In genomic region chr12:127304751-127305725, GRCh38 we compare ENCODE assay signal across 24 cellular contexts.
"Had no signal": no experiment of that assay in that cellular context is flagged by ENCODE, and none has a peak within 500 bp of the region (broad histone marks: within the 10 kb centered on the region; RNA-seq: fewer than 3 reads in every experiment).

No MANE protein-coding gene starts in this region.

- ATAC-seq: gastrocnemius medialis; left cardiac atrium; left lung; natural killer cell; right cardiac atrium; stimulated activated memory B cell treated with anti-CD40 and anti-IgM and Interleukin-4, amounts not matched to agents 10 μg/mL and 1 μg/mL and 100 μg/mL, for 72 hours had no signal

- H3K27ac ChIP-seq: colonic mucosa, gastrocnemius medialis, left lung, prostate gland, skin epidermis, spleen, thoracic aorta, tibial nerve, upper lobe of left lung, uterus had no signal

- H3K9me3 ChIP-seq: colonic mucosa, gastrocnemius medialis, left lung, prostate gland, spleen, thoracic aorta, upper lobe of left lung, uterus had no signal

- H3K36me3 ChIP-seq: colonic mucosa, gastrocnemius medialis, left lung, prostate gland, spleen, thoracic aorta, tibial nerve, upper lobe of left lung, uterus had no signal

- H3K4me1 Mint-ChIP-seq: neural crest cell; stimulated activated memory B cell treated with anti-CD40 and anti-IgM and Interleukin-4, amounts not matched to agents 10 μg/mL and 1 μg/mL and 100 μg/mL, for 72 hours had no signal

- FAIRE-seq: endometrium, kidney had no signal

- H3K27ac Mint-ChIP-seq: dendritic cell treated with granulocyte-macrophage colony-stimulating factor and Interleukin-4, amounts not matched to agents 40 ng/mL and 50 ng/mL, for 4 days; natural killer cell; stimulated activated memory B cell treated with anti-CD40 and anti-IgM and Interleukin-4, amounts not matched to agents 10 μg/mL and 1 μg/mL and 100 μg/mL, for 72 hours; stimulated activated naive CD8-positive, alpha-beta T cell treated with anti-CD3 and anti-CD28 coated beads, Interleukin-15, Interleukin-2, amounts not matched to agents 100 ng/mL and 50 ng/mL, for 24 hours had no signal

- H3K9me3 Mint-ChIP-seq: dendritic cell treated with granulocyte-macrophage colony-stimulating factor and Interleukin-4, amounts not matched to agents 40 ng/mL and 50 ng/mL, for 4 days; stimulated activated naive CD8-positive, alpha-beta T cell treated with anti-CD3 and anti-CD28 coated beads, Interleukin-15, Interleukin-2, amounts not matched to agents 100 ng/mL and 50 ng/mL, for 24 hours had no signal

- H3K4me3 ChIP-seq: colonic mucosa, gastrocnemius medialis, left lung, prostate gland, skin epidermis, spleen, thoracic aorta, tibial nerve, upper lobe of left lung, uterus had no signal

- DNase-seq: colonic mucosa; effector memory CD4-positive, alpha-beta T cell; erythroblast; gastrocnemius medialis; head of caudate nucleus; kidney; left cardiac atrium; left lung; natural killer cell; right cardiac atrium; spleen; stimulated activated CD4-positive, alpha-beta T cell treated with anti-CD3 and anti-CD28 coated beads, Interleukin-4, amount 100 ng/mL, for 4 hours; uterus had no signal

- H3K27me3 ChIP-seq: colonic mucosa, gastrocnemius medialis, tibial nerve, upper lobe of left lung, uterus had no signal

- H3K4me3 Mint-ChIP-seq: central memory CD8-positive, alpha-beta T cell; dendritic cell treated with granulocyte-macrophage colony-stimulating factor and Interleukin-4, amounts not matched to agents 40 ng/mL and 50 ng/mL, for 4 days; natural killer cell; neural crest cell; stimulated activated memory B cell treated with anti-CD40 and anti-IgM and Interleukin-4, amounts not matched to agents 10 μg/mL and 1 μg/mL and 100 μg/mL, for 72 hours; stimulated activated naive CD8-positive, alpha-beta T cell treated with anti-CD3 and anti-CD28 coated beads, Interleukin-15, Interleukin-2, amounts not matched to agents 100 ng/mL and 50 ng/mL, for 24 hours had no signal

- H3K36me3 Mint-ChIP-seq: natural killer cell; stimulated activated memory B cell treated with anti-CD40 and anti-IgM and Interleukin-4, amounts not matched to agents 10 μg/mL and 1 μg/mL and 100 μg/mL, for 72 hours had no signal

- H3K27me3 Mint-ChIP-seq: dendritic cell treated with granulocyte-macrophage colony-stimulating factor and Interleukin-4, amounts not matched to agents 40 ng/mL and 50 ng/mL, for 4 days; stimulated activated memory B cell treated with anti-CD40 and anti-IgM and Interleukin-4, amounts not matched to agents 10 μg/mL and 1 μg/mL and 100 μg/mL, for 72 hours had no signal

- H3K4me1 ChIP-seq: colonic mucosa, gastrocnemius medialis, left lung, prostate gland, spleen, tibial nerve, upper lobe of left lung, uterus had no signal
